ENCODE assay signal across 1 cellular context in genomic region chr3:185024966-185025365, GRCh38.
TF ChIP-seq lines count a peak whose summit lies in the region.

No MANE protein-coding gene starts in this region.

TF ChIP-seq in K562, 482 proteins besides CTCF, POLR2A, EP300 and RAD21 (continued from another document):
- TF ChIP-seq CTBP1 (IDR thresholded peaks at IDR 0.05; ENCODE audit: borderline replicate concordance) (peak; percentile 21; the same call in 1 of the 2 replicates), CEBPB (tag; IDR thresholded peaks at IDR 0.05) (no peak), GABPA (tag; conservative IDR thresholded peaks at IDR 0.05; ENCODE audit: low read depth) (no peak), ARNT (IDR thresholded peaks at IDR 0.05) (no peak), SETDB1 (IDR thresholded peaks at IDR 0.05; ENCODE audit: low read length) (no peak), MEIS2 (IDR thresholded peaks at IDR 0.05; ENCODE audit: partially characterized antibody) (peak; percentile 87), MTA1 (IDR thresholded peaks at IDR 0.05; ENCODE audit: borderline replicate concordance) (no peak), NFIX (CRISPR knock-in tag; IDR thresholded peaks at IDR 0.05; ENCODE audit: low read depth) (no peak), TAF15 (IDR thresholded peaks at IDR 0.05; ENCODE audit: low read depth, low read length) (no peak), ZNF324 (CRISPR knock-in tag; IDR thresholded peaks at IDR 0.05) (no peak), SIN3A (IDR thresholded peaks at IDR 0.05; ENCODE audit: borderline replicate concordance in 2 of 2, control insufficient read depth in 1 of 2, low read depth in 2 of 2, low read length in 2 of 2) (no peak), PTRF (tag; IDR thresholded peaks at IDR 0.05) (no peak), MTF1 (CRISPR knock-in tag; IDR thresholded peaks at IDR 0.05; ENCODE audit: borderline replicate concordance) (no peak), NBN (IDR thresholded peaks at IDR 0.05; ENCODE audit: low read depth) (no peak), HDAC2 (IDR thresholded peaks at IDR 0.05) (peak; percentile 40; the same call in 1 of the 2 replicates), ZZZ3 (IDR thresholded peaks at IDR 0.05) (no peak), SMC3 (conservative IDR thresholded peaks at IDR 0.05; ENCODE audit: insufficient read depth, low read depth, low read length) (no peak), ZNF239 (CRISPR knock-in tag; IDR thresholded peaks at IDR 0.05) (peak; percentile 97), EGR1 (conservative IDR thresholded peaks at IDR 0.05) (no peak), MEF2A (IDR thresholded peaks at IDR 0.05; ENCODE audit: control insufficient read depth, low read depth, low read length) (no peak), TCF7L2 (IDR thresholded peaks at IDR 0.05; ENCODE audit: low read depth, low read length) (no peak), FOSL1 (tag; conservative IDR thresholded peaks at IDR 0.05) (peak; percentile 57; the same call in 1 of the 2 replicates), FOXJ3 (CRISPR knock-in tag; IDR thresholded peaks at IDR 0.05) (no peak), ZNF121 (CRISPR knock-in tag; conservative IDR thresholded peaks at IDR 0.05) (no peak), SMARCE1 (IDR thresholded peaks at IDR 0.05) (0 out of 2 replicates have a peak, but pooled peaks have one; percentile 40), NCOA2 (IDR thresholded peaks at IDR 0.05; ENCODE audit: partially characterized antibody in 2 of 2) (no peak), YY1 (IDR thresholded peaks at IDR 0.05; ENCODE audit: borderline replicate concordance in 1 of 3, control insufficient read depth in 1 of 3, extremely low read depth in 1 of 3, insufficient read depth in 3 of 3, insufficient read length in 1 of 3, insufficient replicate concordance in 2 of 3, low read depth in 1 of 3, low read length in 2 of 3) (no peak), ZNF384 (IDR thresholded peaks at IDR 0.05; ENCODE audit: low read depth, low read length) (no peak), YBX1 (IDR thresholded peaks at IDR 0.05) (no peak), ZBTB8A (IDR thresholded peaks at IDR 0.05; ENCODE audit: partially characterized antibody) (no peak), PTBP1 (IDR thresholded peaks at IDR 0.05; ENCODE audit: low read depth, low read length) (no peak), GABPB1 (CRISPR knock-in tag; IDR thresholded peaks at IDR 0.05) (no peak), NR2C2 (CRISPR knock-in tag; IDR thresholded peaks at IDR 0.05) (no peak), NR2C2 (tag; IDR thresholded peaks at IDR 0.05) (peak; percentile 27; the same call in 1 of the 2 replicates), FUS (optimal IDR thresholded peaks at IDR 0.05; ENCODE audit: low read depth, low read length) (no peak), RBM34 (IDR thresholded peaks at IDR 0.05; ENCODE audit: borderline replicate concordance, insufficient read depth, low read length) (no peak), ZNF347 (CRISPR knock-in tag; IDR thresholded peaks at IDR 0.05; ENCODE audit: low read depth) (no peak), ZNF766 (CRISPR knock-in tag; conservative IDR thresholded peaks at IDR 0.05) (no peak), EP400 (IDR thresholded peaks at IDR 0.05) (no peak), CREB1 (IDR thresholded peaks at IDR 0.05) (peak; percentile 47; the same call in 1 of the 2 replicates), CREB1 (CRISPR knock-in tag; IDR thresholded peaks at IDR 0.05) (no peak; the same call in 1 of the 2 replicates), SMAD4 (CRISPR knock-in tag; conservative IDR thresholded peaks at IDR 0.05) (no peak), CC2D1A (IDR thresholded peaks at IDR 0.05) (0 out of 2 replicates have a peak, but pooled peaks have one; percentile 15), TRIM24 (IDR thresholded peaks at IDR 0.05) (peak in 1 of 2 experiments; percentile 66; a peak in 1 of 4 replicates), THRAP3 (IDR thresholded peaks at IDR 0.05; ENCODE audit: borderline replicate concordance) (no peak), SREBF1 (IDR thresholded peaks at IDR 0.05; ENCODE audit: borderline replicate concordance, low read depth, low read length) (no peak), GATA2 (CRISPR knock-in tag; IDR thresholded peaks at IDR 0.05) (peak; percentile 10; the same call in 1 of the 2 replicates), TARDBP (IDR thresholded peaks at IDR 0.05) (no peak), DMBX1 (CRISPR knock-in tag; IDR thresholded peaks at IDR 0.05; ENCODE audit: borderline replicate concordance) (no peak), ASH1L (IDR thresholded peaks at IDR 0.05; ENCODE audit: borderline replicate concordance, low read depth, partially characterized antibody) (no peak), PCBP2 (IDR thresholded peaks at IDR 0.05; ENCODE audit: low read depth, low read length, poor library complexity, severe bottlenecking) (no peak)
- TF ChIP-seq, protein P1, sequence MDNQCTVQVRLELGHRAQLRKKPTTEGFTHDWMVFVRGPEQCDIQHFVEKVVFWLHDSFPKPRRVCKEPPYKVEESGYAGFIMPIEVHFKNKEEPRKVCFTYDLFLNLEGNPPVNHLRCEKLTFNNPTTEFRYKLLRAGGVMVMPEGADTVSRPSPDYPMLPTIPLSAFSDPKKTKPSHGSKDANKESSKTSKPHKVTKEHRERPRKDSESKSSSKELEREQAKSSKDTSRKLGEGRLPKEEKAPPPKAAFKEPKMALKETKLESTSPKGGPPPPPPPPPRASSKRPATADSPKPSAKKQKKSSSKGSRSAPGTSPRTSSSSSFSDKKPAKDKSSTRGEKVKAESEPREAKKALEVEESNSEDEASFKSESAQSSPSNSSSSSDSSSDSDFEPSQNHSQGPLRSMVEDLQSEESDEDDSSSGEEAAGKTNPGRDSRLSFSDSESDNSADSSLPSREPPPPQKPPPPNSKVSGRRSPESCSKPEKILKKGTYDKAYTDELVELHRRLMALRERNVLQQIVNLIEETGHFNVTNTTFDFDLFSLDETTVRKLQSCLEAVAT (IDR thresholded peaks at IDR 0.05) = peak in 1 of 2 experiments; percentile 64; a peak in 1 of 4 replicates
- TF ChIP-seq, protein P2, sequence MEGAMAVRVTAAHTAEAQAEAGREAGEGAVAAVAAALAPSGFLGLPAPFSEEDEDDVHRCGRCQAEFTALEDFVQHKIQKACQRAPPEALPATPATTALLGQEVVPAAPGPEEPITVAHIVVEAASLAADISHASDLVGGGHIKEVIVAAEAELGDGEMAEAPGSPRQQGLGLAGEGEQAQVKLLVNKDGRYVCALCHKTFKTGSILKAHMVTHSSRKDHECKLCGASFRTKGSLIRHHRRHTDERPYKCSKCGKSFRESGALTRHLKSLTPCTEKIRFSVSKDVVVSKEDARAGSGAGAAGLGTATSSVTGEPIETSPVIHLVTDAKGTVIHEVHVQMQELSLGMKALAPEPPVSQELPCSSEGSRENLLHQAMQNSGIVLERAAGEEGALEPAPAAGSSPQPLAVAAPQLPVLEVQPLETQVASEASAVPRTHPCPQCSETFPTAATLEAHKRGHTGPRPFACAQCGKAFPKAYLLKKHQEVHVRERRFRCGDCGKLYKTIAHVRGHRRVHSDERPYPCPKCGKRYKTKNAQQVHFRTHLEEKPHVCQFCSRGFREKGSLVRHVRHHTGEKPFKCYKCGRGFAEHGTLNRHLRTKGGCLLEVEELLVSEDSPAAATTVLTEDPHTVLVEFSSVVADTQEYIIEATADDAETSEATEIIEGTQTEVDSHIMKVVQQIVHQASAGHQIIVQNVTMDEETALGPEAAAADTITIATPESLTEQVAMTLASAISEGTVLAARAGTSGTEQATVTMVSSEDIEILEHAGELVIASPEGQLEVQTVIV (CRISPR knock-in tag; IDR thresholded peaks at IDR 0.05; ENCODE audit: borderline replicate concordance) = no peak
- TF ChIP-seq, protein P3, sequence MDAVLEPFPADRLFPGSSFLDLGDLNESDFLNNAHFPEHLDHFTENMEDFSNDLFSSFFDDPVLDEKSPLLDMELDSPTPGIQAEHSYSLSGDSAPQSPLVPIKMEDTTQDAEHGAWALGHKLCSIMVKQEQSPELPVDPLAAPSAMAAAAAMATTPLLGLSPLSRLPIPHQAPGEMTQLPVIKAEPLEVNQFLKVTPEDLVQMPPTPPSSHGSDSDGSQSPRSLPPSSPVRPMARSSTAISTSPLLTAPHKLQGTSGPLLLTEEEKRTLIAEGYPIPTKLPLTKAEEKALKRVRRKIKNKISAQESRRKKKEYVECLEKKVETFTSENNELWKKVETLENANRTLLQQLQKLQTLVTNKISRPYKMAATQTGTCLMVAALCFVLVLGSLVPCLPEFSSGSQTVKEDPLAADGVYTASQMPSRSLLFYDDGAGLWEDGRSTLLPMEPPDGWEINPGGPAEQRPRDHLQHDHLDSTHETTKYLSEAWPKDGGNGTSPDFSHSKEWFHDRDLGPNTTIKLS (IDR thresholded peaks at IDR 0.05; ENCODE audit: borderline replicate concordance, low read depth) = no peak
- TF ChIP-seq, protein P4, sequence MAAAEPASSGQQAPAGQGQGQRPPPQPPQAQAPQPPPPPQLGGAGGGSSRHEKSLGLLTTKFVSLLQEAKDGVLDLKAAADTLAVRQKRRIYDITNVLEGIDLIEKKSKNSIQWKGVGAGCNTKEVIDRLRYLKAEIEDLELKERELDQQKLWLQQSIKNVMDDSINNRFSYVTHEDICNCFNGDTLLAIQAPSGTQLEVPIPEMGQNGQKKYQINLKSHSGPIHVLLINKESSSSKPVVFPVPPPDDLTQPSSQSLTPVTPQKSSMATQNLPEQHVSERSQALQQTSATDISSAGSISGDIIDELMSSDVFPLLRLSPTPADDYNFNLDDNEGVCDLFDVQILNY (CRISPR knock-in tag; IDR thresholded peaks at IDR 0.05) = no peak
- TF ChIP-seq, protein P5, sequence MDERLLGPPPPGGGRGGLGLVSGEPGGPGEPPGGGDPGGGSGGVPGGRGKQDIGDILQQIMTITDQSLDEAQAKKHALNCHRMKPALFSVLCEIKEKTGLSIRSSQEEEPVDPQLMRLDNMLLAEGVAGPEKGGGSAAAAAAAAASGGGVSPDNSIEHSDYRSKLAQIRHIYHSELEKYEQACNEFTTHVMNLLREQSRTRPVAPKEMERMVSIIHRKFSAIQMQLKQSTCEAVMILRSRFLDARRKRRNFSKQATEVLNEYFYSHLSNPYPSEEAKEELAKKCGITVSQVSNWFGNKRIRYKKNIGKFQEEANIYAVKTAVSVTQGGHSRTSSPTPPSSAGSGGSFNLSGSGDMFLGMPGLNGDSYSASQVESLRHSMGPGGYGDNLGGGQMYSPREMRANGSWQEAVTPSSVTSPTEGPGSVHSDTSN (CRISPR knock-in tag; IDR thresholded peaks at IDR 0.05; ENCODE audit: low read depth) = no peak; the same call in 1 of the 2 replicates
- TF ChIP-seq, protein P5 (tag; conservative IDR thresholded peaks at IDR 0.05; ENCODE audit: low read depth) = peak; percentile 59
- TF ChIP-seq, protein P6, sequence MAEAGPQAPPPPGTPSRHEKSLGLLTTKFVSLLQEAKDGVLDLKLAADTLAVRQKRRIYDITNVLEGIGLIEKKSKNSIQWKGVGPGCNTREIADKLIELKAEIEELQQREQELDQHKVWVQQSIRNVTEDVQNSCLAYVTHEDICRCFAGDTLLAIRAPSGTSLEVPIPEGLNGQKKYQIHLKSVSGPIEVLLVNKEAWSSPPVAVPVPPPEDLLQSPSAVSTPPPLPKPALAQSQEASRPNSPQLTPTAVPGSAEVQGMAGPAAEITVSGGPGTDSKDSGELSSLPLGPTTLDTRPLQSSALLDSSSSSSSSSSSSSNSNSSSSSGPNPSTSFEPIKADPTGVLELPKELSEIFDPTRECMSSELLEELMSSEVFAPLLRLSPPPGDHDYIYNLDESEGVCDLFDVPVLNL (CRISPR knock-in tag; IDR thresholded peaks at IDR 0.05; ENCODE audit: low read depth) = no peak
- TF ChIP-seq, protein P7, sequence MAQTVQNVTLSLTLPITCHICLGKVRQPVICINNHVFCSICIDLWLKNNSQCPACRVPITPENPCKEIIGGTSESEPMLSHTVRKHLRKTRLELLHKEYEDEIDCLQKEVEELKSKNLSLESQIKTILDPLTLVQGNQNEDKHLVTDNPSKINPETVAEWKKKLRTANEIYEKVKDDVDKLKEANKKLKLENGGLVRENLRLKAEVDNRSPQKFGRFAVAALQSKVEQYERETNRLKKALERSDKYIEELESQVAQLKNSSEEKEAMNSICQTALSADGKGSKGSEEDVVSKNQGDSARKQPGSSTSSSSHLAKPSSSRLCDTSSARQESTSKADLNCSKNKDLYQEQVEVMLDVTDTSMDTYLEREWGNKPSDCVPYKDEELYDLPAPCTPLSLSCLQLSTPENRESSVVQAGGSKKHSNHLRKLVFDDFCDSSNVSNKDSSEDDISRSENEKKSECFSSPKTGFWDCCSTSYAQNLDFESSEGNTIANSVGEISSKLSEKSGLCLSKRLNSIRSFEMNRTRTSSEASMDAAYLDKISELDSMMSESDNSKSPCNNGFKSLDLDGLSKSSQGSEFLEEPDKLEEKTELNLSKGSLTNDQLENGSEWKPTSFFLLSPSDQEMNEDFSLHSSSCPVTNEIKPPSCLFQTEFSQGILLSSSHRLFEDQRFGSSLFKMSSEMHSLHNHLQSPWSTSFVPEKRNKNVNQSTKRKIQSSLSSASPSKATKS (CRISPR knock-in tag; IDR thresholded peaks at IDR 0.05) = no peak
- TF ChIP-seq, protein P8, sequence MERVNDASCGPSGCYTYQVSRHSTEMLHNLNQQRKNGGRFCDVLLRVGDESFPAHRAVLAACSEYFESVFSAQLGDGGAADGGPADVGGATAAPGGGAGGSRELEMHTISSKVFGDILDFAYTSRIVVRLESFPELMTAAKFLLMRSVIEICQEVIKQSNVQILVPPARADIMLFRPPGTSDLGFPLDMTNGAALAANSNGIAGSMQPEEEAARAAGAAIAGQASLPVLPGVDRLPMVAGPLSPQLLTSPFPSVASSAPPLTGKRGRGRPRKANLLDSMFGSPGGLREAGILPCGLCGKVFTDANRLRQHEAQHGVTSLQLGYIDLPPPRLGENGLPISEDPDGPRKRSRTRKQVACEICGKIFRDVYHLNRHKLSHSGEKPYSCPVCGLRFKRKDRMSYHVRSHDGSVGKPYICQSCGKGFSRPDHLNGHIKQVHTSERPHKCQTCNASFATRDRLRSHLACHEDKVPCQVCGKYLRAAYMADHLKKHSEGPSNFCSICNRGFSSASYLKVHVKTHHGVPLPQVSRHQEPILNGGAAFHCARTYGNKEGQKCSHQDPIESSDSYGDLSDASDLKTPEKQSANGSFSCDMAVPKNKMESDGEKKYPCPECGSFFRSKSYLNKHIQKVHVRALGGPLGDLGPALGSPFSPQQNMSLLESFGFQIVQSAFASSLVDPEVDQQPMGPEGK (CRISPR knock-in tag; IDR thresholded peaks at IDR 0.05; ENCODE audit: borderline replicate concordance) = no peak
